Comparison of ENCODE assay signal across 19 cellular contexts in the genomic region with DNA sequence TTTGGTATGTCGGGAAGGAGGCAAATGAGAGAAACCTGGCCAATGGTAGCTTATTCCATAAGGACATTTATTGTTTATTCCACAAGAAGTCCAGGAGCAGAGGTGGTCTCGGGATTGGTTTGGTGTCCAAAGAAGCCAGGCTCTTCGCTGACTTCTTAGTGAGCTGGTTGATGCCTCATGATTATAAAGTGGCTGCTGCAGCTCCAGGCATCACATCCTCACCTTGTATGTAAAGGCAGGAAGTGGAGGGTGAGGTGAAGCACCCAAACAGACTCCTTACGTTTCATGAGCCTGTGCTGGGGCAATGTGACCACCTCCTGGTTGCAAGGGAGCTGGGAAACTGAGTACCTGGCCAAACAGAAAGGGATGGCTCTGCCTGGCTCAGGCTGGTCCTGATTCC.
DNase-seq lines count a peak whose midpoint lies in the region; ATAC-seq, FAIRE-seq and TF ChIP-seq lines count a peak whose summit lies in the region.
"Had no signal": no experiment of that assay in that cellular context is flagged by ENCODE, and none has a peak within 500 bp of the region (broad histone marks: within the 10 kb centered on the region; RNA-seq: fewer than 3 reads in every experiment).

No MANE protein-coding gene starts in this region.

- TF ChIP-seq CTCF in cardiac muscle cell (IDR thresholded peaks at IDR 0.05; ENCODE audit: low read depth, low read length): no peak
- TF ChIP-seq CTCF in Panc1 (IDR thresholded peaks at IDR 0.05): no peak
- no peak for TF ChIP-seq CTCF in HepG2 (CRISPR knock-in tag; IDR thresholded peaks at IDR 0.05)
- TF ChIP-seq CTCF in brain microvascular endothelial cell (IDR thresholded peaks at IDR 0.05; ENCODE audit: low read depth, low read length, missing control alignments): no peak

- H3K4me2 ChIP-seq in HepG2 (ENCODE audit: low read depth, low read length): peak overlapping the region; percentile 40

- H3K9me3 ChIP-seq in cardiac muscle cell (ENCODE audit: low read depth): no peaks in the 10 kb centered on the region
- no peaks in the 10 kb centered on the region for H3K9me3 ChIP-seq in Panc1 (ENCODE audit: control insufficient read depth, insufficient read depth, low read depth, low read length)
- no peaks in the 10 kb centered on the region for H3K9me3 ChIP-seq in HepG2 (ENCODE audit: low read length)
- H3K9me3 ChIP-seq: BE2C, HAP-1 had no signal

- DNase-seq in cardiac muscle cell (ENCODE audit: low read depth in 1 of 2, low spot score in 1 of 2) (no peak), cardiac septum (ENCODE audit: low spot score) (no peak), Panc1 (ENCODE audit: low read depth, low spot score) (no peak), HepG2 (ENCODE audit: low spot score) (no peak), A172 (ENCODE audit: low spot score) (no peak), brain microvascular endothelial cell (no peak), AG08395 (ENCODE audit: low spot score) (no peak)
- DNase-seq: 8988T; BE2C; CD4-positive, CD25-positive, alpha-beta regulatory T cell; CD8-positive, alpha-beta memory T cell; COR-L47; DMS 273 treated with DMSO at 0.1 percent for 48 hours; DMS53 had no signal

- TF ChIP-seq EP300 in HepG2 (IDR thresholded peaks at IDR 0.05; ENCODE audit: low read depth in 2 of 2, low read length in 2 of 2): no peak
- TF ChIP-seq EP300 in HepG2 (CRISPR knock-in tag; IDR thresholded peaks at IDR 0.05; ENCODE audit: borderline replicate concordance): no peak

- no peak for ATAC-seq in Panc1
- ATAC-seq in HepG2: no peak

- H4K20me1 ChIP-seq in HepG2 (ENCODE audit: insufficient read depth, low read length): no peaks in the 10 kb centered on the region

- no peaks in the 10 kb centered on the region for H3K36me3 ChIP-seq in cardiac muscle cell
- H3K36me3 ChIP-seq in Panc1 (ENCODE audit: control insufficient read depth, insufficient read depth, low read length): no peaks in the 10 kb centered on the region
- H3K36me3 ChIP-seq in HepG2 (replicated peaks in 1 of 2; ENCODE audit: control insufficient read depth in 1 of 2, insufficient read depth in 2 of 2, low read length in 2 of 2): no peaks in the 10 kb centered on the region
- H3K36me3 ChIP-seq in brain microvascular endothelial cell (replicated peaks): no peaks in the 10 kb centered on the region
- H3K36me3 ChIP-seq: BE2C, HAP-1 had no signal

- no TSS peak for BruUV-seq in Panc1 (replicated peaks; lab: Mats Ljungman, UMichigan)
- BruUV-seq in HepG2 (replicated peaks; lab: Mats Ljungman, UMichigan): no TSS peak

- TF ChIP-seq RAD21 in HepG2 (CRISPR knock-in tag; IDR thresholded peaks at IDR 0.05): no peak

- no peak overlapping the region for H2AFZ ChIP-seq in HepG2 (ENCODE audit: low read length)

- H3K27ac ChIP-seq in cardiac muscle cell (peak overlapping the region; percentile 52), Panc1 (ENCODE audit: low read length) (peak overlapping the region; percentile 69; the same call in 1 of the 2 replicates), HepG2 (ENCODE audit: extremely low read length, insufficient read depth, low read length) (peak overlapping the region; percentile 23), brain microvascular endothelial cell (no peak overlapping the region)
- H3K27ac ChIP-seq: HL-60 had no signal

- POLR2A ChIA-PET in Panc1 (lab: Charles Lee): no interaction called here
- POLR2A ChIA-PET in HepG2 (lab: Yijun Ruan, JAX): no interaction called here

- FAIRE-seq in HepG2 (lab: Jason Lieb, UNC): no peak
- FAIRE-seq: G401.6, GM12891, GM19239 had no signal

- H3K79me2 ChIP-seq in HepG2 (ENCODE audit: insufficient read depth, low read length): no peaks in the 10 kb centered on the region

- in situ Hi-C loops in Panc1 (cut with HindIII; ENCODE audit: low pct_unique_long_range_greater_than_20kb, low sequenced_read_pairs): no loop called here
- in situ Hi-C loops in HepG2 (cut with HindIII; ENCODE audit: extremely low pct_ligation_motif_present, low pct_unique_long_range_greater_than_20kb): loop anchor here (5.0 kb wide), 1 partner anchor 736 kb away; no protein-coding TSS in a partner anchor
- in situ Hi-C loops in brain microvascular endothelial cell (cut with HindIII; ENCODE audit: low pct_ligation_motif_present, low sequenced_read_pairs): no loop called here

- CTCF ChIA-PET in Panc1 (lab: Charles Lee) (interaction anchor here (0.5 to 1.1 kb wide), 3 partner anchors 22 to 868 kb away, joined by 3 to 8 read pairs (median 8); no protein-coding TSS in a partner anchor), HepG2 (lab: Yijun Ruan, JAX; ENCODE audit: low intra/inter-chr PET ratio, low total read pairs) (no interaction called here)

- 46% methylated on average over 4 of the region's 4 CpGs for WGBS in HepG2 (ENCODE audit: low lambda C conversion rate)

- no peak overlapping the region for H3K9ac ChIP-seq in HepG2 (ENCODE audit: insufficient read depth, low read depth, low read length)

- no peaks in the 10 kb centered on the region for H3K27me3 ChIP-seq in cardiac muscle cell
- H3K27me3 ChIP-seq in Panc1 (ENCODE audit: control insufficient read depth, insufficient read depth, low read length): no peaks in the 10 kb centered on the region
- no peaks in the 10 kb centered on the region for H3K27me3 ChIP-seq in HepG2 (ENCODE audit: control insufficient read depth in 1 of 2, insufficient read depth in 2 of 2, low read length in 2 of 2)
- H3K27me3 ChIP-seq in brain microvascular endothelial cell (replicated peaks): no peaks in the 10 kb centered on the region
- H3K27me3 ChIP-seq: BE2C had no signal

- intact Hi-C loops in cardiac septum (cut with DNase I) (no loop called here), Panc1 (cut with micrococcal nuclease; ENCODE audit: unreplicated experiment) (no loop called here), HepG2 (cut with micrococcal nuclease; ENCODE audit: unreplicated experiment) (no loop called here)

- TF ChIP-seq POLR2A in HepG2 (IDR thresholded peaks at IDR 0.05; ENCODE audit: insufficient read depth in 1 of 2, low read depth in 2 of 2, low read length in 2 of 2): no peak

- H3K4me3 ChIP-seq in cardiac muscle cell (no peak overlapping the region), Panc1 (ENCODE audit: low read depth in 2 of 2, low read length in 2 of 2) (no peak overlapping the region), HepG2 (replicated peaks in 1 of 3; ENCODE audit: insufficient read depth in 1 of 3, low read depth in 2 of 3, low read length in 3 of 3) (no peak overlapping the region), brain microvascular endothelial cell (ENCODE audit: low read depth, low read length) (no peak overlapping the region)
- H3K4me3 ChIP-seq: HAP-1 had no signal

- H3K4me1 ChIP-seq in cardiac muscle cell (ENCODE audit: low read depth): no peaks in the 10 kb centered on the region
- H3K4me1 ChIP-seq in Panc1 (ENCODE audit: control insufficient read depth, insufficient read depth, low read length): peaks cover 47% of the 10 kb centered on the region
- H3K4me1 ChIP-seq in HepG2 (ENCODE audit: insufficient read depth, low read length): peaks cover 48% of the 10 kb centered on the region
- H3K4me1 ChIP-seq: BE2C, HAP-1 had no signal

TF ChIP-seq in HepG2, 621 proteins besides CTCF, POLR2A, EP300 and RAD21 (continues in another document):
- TF ChIP-seq IKZF1 (IDR thresholded peaks at IDR 0.05) (no peak), ZNF556 (CRISPR knock-in tag; IDR thresholded peaks at IDR 0.05; ENCODE audit: borderline replicate concordance) (peak; percentile 35; the same call in 1 of the 2 replicates), FOXC1 (CRISPR knock-in tag; IDR thresholded peaks at IDR 0.05; ENCODE audit: borderline replicate concordance) (0 out of 2 replicates have a peak, but pooled peaks have one; percentile 23)
- TF ChIP-seq, protein P1, sequence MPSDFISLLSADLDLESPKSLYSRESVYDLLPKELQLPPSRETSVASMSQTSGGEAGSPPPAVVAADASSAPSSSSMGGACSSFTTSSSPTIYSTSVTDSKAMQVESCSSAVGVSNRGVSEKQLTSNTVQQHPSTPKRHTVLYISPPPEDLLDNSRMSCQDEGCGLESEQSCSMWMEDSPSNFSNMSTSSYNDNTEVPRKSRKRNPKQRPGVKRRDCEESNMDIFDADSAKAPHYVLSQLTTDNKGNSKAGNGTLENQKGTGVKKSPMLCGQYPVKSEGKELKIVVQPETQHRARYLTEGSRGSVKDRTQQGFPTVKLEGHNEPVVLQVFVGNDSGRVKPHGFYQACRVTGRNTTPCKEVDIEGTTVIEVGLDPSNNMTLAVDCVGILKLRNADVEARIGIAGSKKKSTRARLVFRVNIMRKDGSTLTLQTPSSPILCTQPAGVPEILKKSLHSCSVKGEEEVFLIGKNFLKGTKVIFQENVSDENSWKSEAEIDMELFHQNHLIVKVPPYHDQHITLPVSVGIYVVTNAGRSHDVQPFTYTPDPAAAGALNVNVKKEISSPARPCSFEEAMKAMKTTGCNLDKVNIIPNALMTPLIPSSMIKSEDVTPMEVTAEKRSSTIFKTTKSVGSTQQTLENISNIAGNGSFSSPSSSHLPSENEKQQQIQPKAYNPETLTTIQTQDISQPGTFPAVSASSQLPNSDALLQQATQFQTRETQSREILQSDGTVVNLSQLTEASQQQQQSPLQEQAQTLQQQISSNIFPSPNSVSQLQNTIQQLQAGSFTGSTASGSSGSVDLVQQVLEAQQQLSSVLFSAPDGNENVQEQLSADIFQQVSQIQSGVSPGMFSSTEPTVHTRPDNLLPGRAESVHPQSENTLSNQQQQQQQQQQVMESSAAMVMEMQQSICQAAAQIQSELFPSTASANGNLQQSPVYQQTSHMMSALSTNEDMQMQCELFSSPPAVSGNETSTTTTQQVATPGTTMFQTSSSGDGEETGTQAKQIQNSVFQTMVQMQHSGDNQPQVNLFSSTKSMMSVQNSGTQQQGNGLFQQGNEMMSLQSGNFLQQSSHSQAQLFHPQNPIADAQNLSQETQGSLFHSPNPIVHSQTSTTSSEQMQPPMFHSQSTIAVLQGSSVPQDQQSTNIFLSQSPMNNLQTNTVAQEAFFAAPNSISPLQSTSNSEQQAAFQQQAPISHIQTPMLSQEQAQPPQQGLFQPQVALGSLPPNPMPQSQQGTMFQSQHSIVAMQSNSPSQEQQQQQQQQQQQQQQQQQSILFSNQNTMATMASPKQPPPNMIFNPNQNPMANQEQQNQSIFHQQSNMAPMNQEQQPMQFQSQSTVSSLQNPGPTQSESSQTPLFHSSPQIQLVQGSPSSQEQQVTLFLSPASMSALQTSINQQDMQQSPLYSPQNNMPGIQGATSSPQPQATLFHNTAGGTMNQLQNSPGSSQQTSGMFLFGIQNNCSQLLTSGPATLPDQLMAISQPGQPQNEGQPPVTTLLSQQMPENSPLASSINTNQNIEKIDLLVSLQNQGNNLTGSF (CRISPR knock-in tag; IDR thresholded peaks at IDR 0.05): no peak
- TF ChIP-seq, protein P2, sequence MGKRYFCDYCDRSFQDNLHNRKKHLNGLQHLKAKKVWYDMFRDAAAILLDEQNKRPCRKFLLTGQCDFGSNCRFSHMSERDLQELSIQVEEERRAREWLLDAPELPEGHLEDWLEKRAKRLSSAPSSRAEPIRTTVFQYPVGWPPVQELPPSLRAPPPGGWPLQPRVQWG (CRISPR knock-in tag; IDR thresholded peaks at IDR 0.05; ENCODE audit: borderline replicate concordance, low read depth): no peak
